In genomic region chr2:234518986-234519642, GRCh38 we compare ENCODE assay signal across 27 cellular contexts. TPM values are rescaled to one million over a fixed set of nuclear protein-coding genes. Genes with fewer than 3 reads are reported as not detected.
A peak's percentile ranks its signal among the peaks of the same experiment; 100 is the strongest.
DNase-seq lines count a peak whose midpoint lies in the region; ATAC-seq, FAIRE-seq and TF ChIP-seq lines count a peak whose summit lies in the region.
"Had no signal": no experiment of that assay in that cellular context is flagged by ENCODE, and none has a peak within 500 bp of the region (broad histone marks: within the 10 kb centered on the region; RNA-seq: fewer than 3 reads in every experiment).

No MANE protein-coding gene starts in this region.

- no peaks in the 10 kb centered on the region for H3K36me3 ChIP-seq in pancreas
- H3K36me3 ChIP-seq: BE2C, BLaER1 had no signal

- no peaks in the 10 kb centered on the region for H3K27me3 Mint-ChIP-seq in progenitor cell of endocrine pancreas
- H3K27me3 Mint-ChIP-seq: CD8-positive, alpha-beta memory T cell had no signal

- no peak overlapping the region for H3K4me3 ChIP-seq in pancreas
- H3K4me3 ChIP-seq: A549, BLaER1, GM12878 had no signal

- 71 to 74% methylated on average over 5 of the region's 5 CpGs for WGBS in pancreas, 2 donors

- no peaks in the 10 kb centered on the region for H3K36me3 Mint-ChIP-seq in progenitor cell of endocrine pancreas (ENCODE audit: insufficient read depth)
- H3K36me3 Mint-ChIP-seq: CD14-positive monocyte; CD4-positive, alpha-beta memory T cell; CD4-positive, CD25-positive, alpha-beta regulatory T cell; CD8-positive, alpha-beta memory T cell had no signal

- H3K27ac Mint-ChIP-seq in progenitor cell of endocrine pancreas: peak overlapping the region; percentile 29
- H3K27ac Mint-ChIP-seq: CD14-positive monocyte; CD4-positive, alpha-beta memory T cell; CD4-positive, CD25-positive, alpha-beta regulatory T cell; CD8-positive, alpha-beta memory T cell had no signal

- H3K4me1 Mint-ChIP-seq in progenitor cell of endocrine pancreas (ENCODE audit: low read depth): no peaks in the 10 kb centered on the region
- H3K4me1 Mint-ChIP-seq: CD14-positive monocyte; CD4-positive, alpha-beta memory T cell; CD4-positive, CD25-positive, alpha-beta regulatory T cell; CD8-positive, alpha-beta memory T cell had no signal

- intact Hi-C loops in pancreas (cut with DNase I): no loop called here

- TF ChIP-seq CTCF in pancreas (IDR thresholded peaks at IDR 0.05) (no peak), progenitor cell of endocrine pancreas (IDR thresholded peaks at IDR 0.05; ENCODE audit: unreplicated experiment) (no peak)

- FAIRE-seq in pancreas (lab: Jason Lieb, UNC): no peak
- FAIRE-seq: A549, GM12878, GM12892, GM18507, GM19239 had no signal

- DNase-seq in NCI-H1694 treated with DMSO at 0.1 percent for 48 hours (lab: John Stamatoyannopoulos, UW): peak; percentile 19
- DNase-seq in NCI-H1694 (lab: John Stamatoyannopoulos, UW): no peak
- DNase-seq in pancreas: peak in 4 of 6 donors; percentile 16 to 38 (median 31)
- no peak for DNase-seq in progenitor cell of endocrine pancreas (ENCODE audit: low spot score, unreplicated experiment)
- no peak for DNase-seq in AML-193 (lab: John Stamatoyannopoulos, UW)
- no peak for DNase-seq in HUDEP-2 (lab: John Stamatoyannopoulos, UW; ENCODE audit: unreplicated experiment in 76 of 76)
- DNase-seq: BE2C; C1 segment of cervical spinal cord; CD4-positive, alpha-beta memory T cell; CD4-positive, CD25-positive, alpha-beta regulatory T cell; CD8-positive, alpha-beta memory T cell; COR-L47; DMS 273 treated with DMSO at 0.1 percent for 48 hours; DMS153; DMS53; DMS79; DND-41; EL; GDM1 had no signal

- no peak overlapping the region for H3K4me3 Mint-ChIP-seq in progenitor cell of endocrine pancreas (ENCODE audit: low read depth)
- H3K4me3 Mint-ChIP-seq: CD14-positive monocyte; CD4-positive, alpha-beta memory T cell; CD4-positive, CD25-positive, alpha-beta regulatory T cell; CD8-positive, alpha-beta memory T cell had no signal

- peak; percentile 93 to 99 (median 96) for ATAC-seq in pancreas
- ATAC-seq: A549, GM12878 had no signal

- no peaks in the 10 kb centered on the region for H3K27me3 ChIP-seq in pancreas
- H3K27me3 ChIP-seq: BE2C, BLaER1 had no signal

- H3K9me3 Mint-ChIP-seq in progenitor cell of endocrine pancreas (ENCODE audit: low read depth): no peaks in the 10 kb centered on the region
- H3K9me3 Mint-ChIP-seq: CD8-positive, alpha-beta memory T cell had no signal

- peak overlapping the region in 3 of 4 donors; percentile 16 to 55 (median 44) for H3K27ac ChIP-seq in pancreas
- H3K27ac ChIP-seq: 22Rv1, A549, BLaER1 had no signal

- H3K9me3 ChIP-seq in pancreas: no peaks in the 10 kb centered on the region
- H3K9me3 ChIP-seq: A549, BE2C had no signal

- peaks cover 6 to 8% (median 7%) of the 10 kb centered on the region in 3 donors for H3K4me1 ChIP-seq in pancreas
- H3K4me1 ChIP-seq: A549, BLaER1 had no signal

RNA-seq across cellular contexts. Expression of gene ARL4C, which starts 22.2 kb away (rescaled TPM):
- total RNA-seq in pancreas (10 to 100 TPM in 1 of 6 donors, 1 to 10 TPM in 5; 2.4 to 15.4 (median 4.9) TPM), progenitor cell of endocrine pancreas (39.9 and 41.8 TPM in 2 replicates)
- polyA plus RNA-seq in pancreas: 1 to 10 TPM; 2.8 to 6.6 TPM

Comparison
In these comparisons a context has a peak if more than half of its experiments do, and no peak if none do; other contexts are left out.
1. DNase-seq: peak in NCI-H1694 treated with DMSO at 0.1 percent for 48 hours (single experiment) and pancreas (4 of 6); none in NCI-H1694 (single experiment), progenitor cell of endocrine pancreas (single experiment), AML-193 (0 of 2) and HUDEP-2 (0 of 76).